In genomic region chr4:174389439-174389838, GRCh38 we compare ENCODE assay signal across 1 cellular context.
TF ChIP-seq lines count a peak whose summit lies in the region.

No MANE protein-coding gene starts in this region.

TF ChIP-seq in H1, 55 proteins besides CTCF, POLR2A, EP300 and RAD21 (continued from another document):
- TF ChIP-seq USF2 (IDR thresholded peaks at IDR 0.05; ENCODE audit: low read length) = no peak
